In the genomic region with DNA sequence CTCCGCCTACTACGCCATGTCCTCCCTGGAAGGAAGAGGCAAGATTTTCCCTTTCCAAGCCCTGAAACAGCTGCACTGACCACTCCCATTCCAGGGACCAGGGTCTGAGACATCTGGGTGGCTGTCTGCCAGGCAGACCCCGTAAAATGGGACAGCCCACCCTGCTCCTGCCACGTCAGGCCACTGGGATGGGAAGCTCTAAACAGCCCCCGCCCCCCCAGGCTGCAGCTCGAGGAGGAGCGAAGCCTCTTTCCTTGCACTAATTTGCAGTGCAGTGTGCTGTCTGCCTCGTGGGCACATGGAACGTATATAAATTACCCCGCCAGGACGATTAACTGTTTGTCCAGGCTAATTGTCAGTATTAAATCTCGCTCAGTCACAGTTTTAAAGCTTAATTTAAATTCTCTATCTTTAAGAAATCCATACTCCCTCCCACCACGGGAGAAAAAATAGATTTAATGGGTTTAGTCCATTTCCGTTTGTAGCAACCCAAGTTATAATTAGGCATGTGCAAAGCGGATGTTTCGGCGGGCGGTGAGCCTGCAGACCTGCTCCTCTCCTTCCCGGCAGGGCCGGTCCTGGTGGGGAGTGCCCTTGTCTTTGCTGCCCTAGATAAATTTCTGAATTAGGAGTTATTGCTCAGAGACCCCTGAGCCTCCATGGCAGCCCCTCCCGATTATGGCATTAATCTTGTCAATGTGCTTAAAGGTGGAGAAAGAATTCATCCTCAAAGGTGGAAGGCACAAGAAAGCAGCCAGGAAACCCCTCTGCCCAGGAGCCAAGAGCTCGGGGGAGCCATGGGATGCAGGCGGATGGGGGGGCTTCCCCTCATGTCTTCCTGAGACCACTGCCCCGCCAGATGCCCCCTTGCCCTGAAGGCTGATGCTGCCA, we compare ENCODE assay signal across 9 cellular contexts.
DNase-seq lines count a peak whose midpoint lies in the region; ATAC-seq and TF ChIP-seq lines count a peak whose summit lies in the region.
"Had no signal": no experiment of that assay in that cellular context is flagged by ENCODE, and none has a peak within 500 bp of the region (broad histone marks: within the 10 kb centered on the region; RNA-seq: fewer than 3 reads in every experiment).

No MANE protein-coding gene starts in this region.

- peaks cover 3% of the 10 kb centered on the region for H3K36me3 Mint-ChIP-seq in activated naive CD4-positive, alpha-beta T cell treated with anti-CD3 and anti-CD28 coated beads, Interleukin-2, amount 10 ng/mL, durations not matched to agents 7 days and 5 days
- H3K36me3 Mint-ChIP-seq in type B pancreatic cell (no peaks in the 10 kb centered on the region), neural progenitor cell (no peaks in the 10 kb centered on the region)

- H3K4me1 ChIP-seq in SK-N-SH (ENCODE audit: control insufficient read depth in 1 of 2, insufficient read depth in 2 of 2, low read depth in 1 of 2, low read length in 1 of 2) = peaks cover 0 to 33% of the 10 kb centered on the region in 2 experiments; a peak in 1 of 4 replicates
- H3K4me1 ChIP-seq in left ventricle myocardium inferior = peaks cover 14% of the 10 kb centered on the region
- H3K4me1 ChIP-seq in neural progenitor cell = peaks cover 7% of the 10 kb centered on the region

- H3K4me2 ChIP-seq in SK-N-SH (peak overlapping the region; percentile 45; the same call in 1 of the 2 replicates), neural progenitor cell (no peak overlapping the region)

- H3K9me2 ChIP-seq in SK-N-SH = no peaks in the 10 kb centered on the region

- H3K9me3 ChIP-seq in SK-N-SH (no peaks in the 10 kb centered on the region), left ventricle myocardium inferior (replicated peaks) (no peaks in the 10 kb centered on the region), neural progenitor cell (ENCODE audit: low read depth) (no peaks in the 10 kb centered on the region)

- peaks cover 67% of the 10 kb centered on the region for H3K27me3 Mint-ChIP-seq in activated naive CD4-positive, alpha-beta T cell treated with anti-CD3 and anti-CD28 coated beads, Interleukin-2, amount 10 ng/mL, durations not matched to agents 7 days and 5 days
- H3K27me3 Mint-ChIP-seq in type B pancreatic cell = peaks cover 75% of the 10 kb centered on the region
- peaks cover 19% of the 10 kb centered on the region for H3K27me3 Mint-ChIP-seq in neural progenitor cell (ENCODE audit: insufficient read depth, low read depth)

- TF ChIP-seq CTCF in SK-N-SH (IDR thresholded peaks at IDR 0.05) = no peak
- no peak for TF ChIP-seq CTCF in left ventricle myocardium inferior (IDR thresholded peaks at IDR 0.05; ENCODE audit: borderline replicate concordance)
- TF ChIP-seq CTCF in type B pancreatic cell (conservative IDR thresholded peaks at IDR 0.05) = no peak
- no peak for TF ChIP-seq CTCF in neural progenitor cell (IDR thresholded peaks at IDR 0.05)

- 12% methylated on average over 23 of the region's 24 CpGs for WGBS in SK-N-SH (ENCODE audit: low lambda C conversion rate)

- H3K27ac Mint-ChIP-seq in activated naive CD4-positive, alpha-beta T cell treated with anti-CD3 and anti-CD28 coated beads, Interleukin-2, amount 10 ng/mL, durations not matched to agents 7 days and 5 days = peak overlapping the region; percentile 39
- H3K27ac Mint-ChIP-seq in type B pancreatic cell (no peak overlapping the region), neural progenitor cell (no peak overlapping the region)

- H3K9me3 Mint-ChIP-seq in activated naive CD4-positive, alpha-beta T cell treated with anti-CD3 and anti-CD28 coated beads, Interleukin-2, amount 10 ng/mL, durations not matched to agents 7 days and 5 days = no peaks in the 10 kb centered on the region
- H3K9me3 Mint-ChIP-seq in type B pancreatic cell (no peaks in the 10 kb centered on the region), neural progenitor cell (no peaks in the 10 kb centered on the region)

- peak; percentile 55 for DNase-seq in activated naive CD4-positive, alpha-beta T cell treated with anti-CD3 and anti-CD28 coated beads, Interleukin-2, amount 10 ng/mL, durations not matched to agents 7 days and 5 days
- DNase-seq in activated naive CD4-positive, alpha-beta T cell treated with anti-CD3 and anti-CD28 coated beads, Interleukin-2, amount 50 U/mL, for 16 hours = no peak
- DNase-seq in SK-N-SH = peak; percentile 88
- DNase-seq in left ventricle myocardium inferior = no peak
- peak; percentile 61 for DNase-seq in type B pancreatic cell (ENCODE audit: extremely low spot score, unreplicated experiment)
- no peak for DNase-seq in putamen (ENCODE audit: low spot score)
- DNase-seq in neural progenitor cell (ENCODE audit: low spot score) = no peak
- DNase-seq: dermis blood vessel endothelial cell had no signal

- ATAC-seq in GM21381 (IDR thresholded peaks at IDR 0.05; ENCODE audit: unreplicated experiment) = no peak

- no peak overlapping the region for H3K4me3 Mint-ChIP-seq in activated naive CD4-positive, alpha-beta T cell treated with anti-CD3 and anti-CD28 coated beads, Interleukin-2, amount 10 ng/mL, durations not matched to agents 7 days and 5 days
- H3K4me3 Mint-ChIP-seq in type B pancreatic cell = peak overlapping the region; percentile 50
- H3K4me3 Mint-ChIP-seq in neural progenitor cell = no peak overlapping the region

- H3K36me3 ChIP-seq in SK-N-SH (replicated peaks in 1 of 2; ENCODE audit: control insufficient read depth in 1 of 2, insufficient read depth in 2 of 2, low read length in 1 of 2) = no peaks in the 10 kb centered on the region
- H3K36me3 ChIP-seq in left ventricle myocardium inferior = no peaks in the 10 kb centered on the region
- H3K36me3 ChIP-seq in neural progenitor cell = no peaks in the 10 kb centered on the region

- POLR2A ChIA-PET in SK-N-SH (lab: Yijun Ruan, JAX) = interaction anchor here (0.7 to 1.8 kb wide), 6 partner anchors 44 to 268 kb away, joined by 3 to 15 read pairs (median 4); a partner anchor contains a TSS

- peak; percentile 8; the same call in 1 of the 2 replicates for TF ChIP-seq RAD21 in SK-N-SH (IDR thresholded peaks at IDR 0.05; ENCODE audit: low read length)

- peak in 1 of 2 experiments; percentile 75; a peak in 2 of 4 replicates for TF ChIP-seq EP300 in SK-N-SH (IDR thresholded peaks at IDR 0.05; ENCODE audit: borderline replicate concordance in 1 of 2, low read depth in 1 of 2, low read length in 1 of 2)

- peaks cover 44% of the 10 kb centered on the region for H3K4me1 Mint-ChIP-seq in activated naive CD4-positive, alpha-beta T cell treated with anti-CD3 and anti-CD28 coated beads, Interleukin-2, amount 10 ng/mL, durations not matched to agents 7 days and 5 days
- H3K4me1 Mint-ChIP-seq in type B pancreatic cell (ENCODE audit: unreplicated experiment) (peaks cover 11% of the 10 kb centered on the region), neural progenitor cell (peaks cover 33% of the 10 kb centered on the region)

- no peaks in the 10 kb centered on the region for H3F3A ChIP-seq in SK-N-SH (replicated peaks; ENCODE audit: insufficient read depth)
- H3F3A ChIP-seq in neural progenitor cell (ENCODE audit: low read depth) = no peaks in the 10 kb centered on the region

- intact Hi-C loops in left ventricle myocardium inferior (cut with micrococcal nuclease) = no loop called here

- H3K9ac ChIP-seq in SK-N-SH (no peak overlapping the region), neural progenitor cell (no peak overlapping the region)

- peaks cover 48% of the 10 kb centered on the region; the same call in 1 of the 2 replicates for H3K27me3 ChIP-seq in SK-N-SH (ENCODE audit: insufficient read depth)
- peaks cover 27% of the 10 kb centered on the region for H3K27me3 ChIP-seq in left ventricle myocardium inferior (ENCODE audit: low read depth)
- peaks cover 25% of the 10 kb centered on the region for H3K27me3 ChIP-seq in neural progenitor cell

- H4K20me1 ChIP-seq in SK-N-SH (ENCODE audit: insufficient read depth) = no peaks in the 10 kb centered on the region
- H4K20me1 ChIP-seq in neural progenitor cell (ENCODE audit: low read depth) = no peaks in the 10 kb centered on the region

- H3K4me3 ChIP-seq in SK-N-SH (ENCODE audit: low read depth in 2 of 2, low read length in 1 of 2) = peak overlapping the region in 1 of 2 experiments; percentile 12; a peak in 1 of 4 replicates
- peak overlapping the region; percentile 48 for H3K4me3 ChIP-seq in left ventricle myocardium inferior
- no peak overlapping the region for H3K4me3 ChIP-seq in neural progenitor cell

- H3K79me2 ChIP-seq in SK-N-SH (ENCODE audit: insufficient read depth) (no peaks in the 10 kb centered on the region), neural progenitor cell (ENCODE audit: low read depth) (no peaks in the 10 kb centered on the region)

- H2AFZ ChIP-seq in SK-N-SH (ENCODE audit: low read depth) = peak overlapping the region; percentile 80
- no peak overlapping the region for H2AFZ ChIP-seq in neural progenitor cell (replicated peaks)

- H3K27ac ChIP-seq in SK-N-SH (ENCODE audit: low read depth in 2 of 2, low read length in 1 of 2) = peak overlapping the region in 1 of 2 experiments; percentile 93; a peak in 2 of 4 replicates
- peak overlapping the region; percentile 65 for H3K27ac ChIP-seq in left ventricle myocardium inferior (replicated peaks)
- no peak overlapping the region for H3K27ac ChIP-seq in neural progenitor cell

- CTCF ChIA-PET in activated naive CD4-positive, alpha-beta T cell treated with anti-CD3 and anti-CD28 coated beads, Interleukin-2, amount 10 ng/mL, durations not matched to agents 7 days and 5 days (lab: Charles Lee) = interaction anchor here (1.5 kb wide), 1 partner anchor 148 kb away, joined by 4 read pairs; no protein-coding TSS in a partner anchor
- CTCF ChIA-PET in SK-N-SH (lab: Yijun Ruan, JAX) = interaction anchor here (0.8 to 3.9 kb wide), 20 partner anchors 8 to 323 kb away, joined by 3 to 24 read pairs (median 4); no protein-coding TSS in a partner anchor

TF ChIP-seq in SK-N-SH, 30 proteins besides CTCF, POLR2A, EP300 and RAD21 (continues in another document):
- TF ChIP-seq, protein P1, sequence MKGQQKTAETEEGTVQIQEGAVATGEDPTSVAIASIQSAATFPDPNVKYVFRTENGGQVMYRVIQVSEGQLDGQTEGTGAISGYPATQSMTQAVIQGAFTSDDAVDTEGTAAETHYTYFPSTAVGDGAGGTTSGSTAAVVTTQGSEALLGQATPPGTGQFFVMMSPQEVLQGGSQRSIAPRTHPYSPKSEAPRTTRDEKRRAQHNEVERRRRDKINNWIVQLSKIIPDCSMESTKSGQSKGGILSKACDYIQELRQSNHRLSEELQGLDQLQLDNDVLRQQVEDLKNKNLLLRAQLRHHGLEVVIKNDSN (IDR thresholded peaks at IDR 0.05; ENCODE audit: borderline replicate concordance, low read depth) = no peak
- TF ChIP-seq GATA2 (CRISPR knock-in tag; IDR thresholded peaks at IDR 0.05) = peak; percentile 38; the same call in 1 of the 2 replicates
- TF ChIP-seq, protein P2, sequence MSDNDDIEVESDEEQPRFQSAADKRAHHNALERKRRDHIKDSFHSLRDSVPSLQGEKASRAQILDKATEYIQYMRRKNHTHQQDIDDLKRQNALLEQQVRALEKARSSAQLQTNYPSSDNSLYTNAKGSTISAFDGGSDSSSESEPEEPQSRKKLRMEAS (IDR thresholded peaks at IDR 0.05; ENCODE audit: low read depth) = no peak
- peak; percentile 46 for TF ChIP-seq FOXJ3 (CRISPR knock-in tag; IDR thresholded peaks at IDR 0.05)

Comparison
In these comparisons a context has a peak if more than half of its experiments do, and no peak if none do; other contexts are left out.
1. DNase-seq: peak in activated naive CD4-positive, alpha-beta T cell treated with anti-CD3 and anti-CD28 coated beads, Interleukin-2, amount 10 ng/mL, durations not matched to agents 7 days and 5 days (single experiment), SK-N-SH (single experiment) and type B pancreatic cell (single experiment); none in activated naive CD4-positive, alpha-beta T cell treated with anti-CD3 and anti-CD28 coated beads, Interleukin-2, amount 50 U/mL, for 16 hours (single experiment), left ventricle myocardium inferior (single experiment), putamen (single experiment) and neural progenitor cell (single experiment).